In genomic region chr4:856468-856901, GRCh38 we compare ENCODE assay signal across 15 cellular contexts. TPM values are rescaled to one million over a fixed set of nuclear protein-coding genes. Genes with fewer than 3 reads are reported as not detected.
DNase-seq lines count a peak whose midpoint lies in the region; ATAC-seq and TF ChIP-seq lines count a peak whose summit lies in the region.
"Had no signal": no experiment of that assay in that cellular context is flagged by ENCODE, and none has a peak within 500 bp of the region (broad histone marks: within the 10 kb centered on the region; RNA-seq: fewer than 3 reads in every experiment).

No MANE protein-coding gene starts in this region.

- no peak overlapping the region for H2BK12ac ChIP-seq in trophoblast cell (ENCODE audit: low read length)

- no peak overlapping the region for H4K12ac ChIP-seq in trophoblast cell (ENCODE audit: low read depth, low read length)

- no peak overlapping the region for H2BK5ac ChIP-seq in trophoblast cell (ENCODE audit: low read depth, low read length, poor library complexity)

- no peak for TF ChIP-seq CTCF in endothelial cell (IDR thresholded peaks at IDR 0.05; ENCODE audit: unreplicated experiment)

- H3K4ac ChIP-seq in trophoblast cell (ENCODE audit: low read depth, low read length) = no peak overlapping the region

- no peak overlapping the region for H3K4me3 Mint-ChIP-seq in stimulated activated naive CD8-positive, alpha-beta T cell treated with anti-CD3 and anti-CD28 coated beads, Interleukin-15, Interleukin-2, amounts not matched to agents 100 ng/mL and 50 ng/mL, for 24 hours
- no peak overlapping the region for H3K4me3 Mint-ChIP-seq in T-helper 17 cell
- H3K4me3 Mint-ChIP-seq in endothelial cell (ENCODE audit: unreplicated experiment) = peak overlapping the region; percentile 64

- H2AFZ ChIP-seq in trophoblast cell (ENCODE audit: insufficient read depth, low read length, poor library complexity) = no peak overlapping the region

- no peak overlapping the region for H3K4me2 ChIP-seq in trophoblast cell (ENCODE audit: low read length)

- H3K23ac ChIP-seq in trophoblast cell (ENCODE audit: low read length) = no peak overlapping the region

- H3K14ac ChIP-seq in trophoblast cell (ENCODE audit: low read length) = no peak overlapping the region

- no peak for ATAC-seq in stimulated activated naive CD8-positive, alpha-beta T cell treated with anti-CD3 and anti-CD28 coated beads, Interleukin-15, Interleukin-2, amounts not matched to agents 100 U/mL and 50 U/mL, for 24 hours
- ATAC-seq in T-helper 17 cell (no peak), HG03159 (IDR thresholded peaks at IDR 0.05; ENCODE audit: unreplicated experiment) (no peak)

- H3K9ac ChIP-seq in trophoblast cell (ENCODE audit: low read length) = no peak overlapping the region

- H3K79me1 ChIP-seq in trophoblast cell (ENCODE audit: low read length) = no peaks in the 10 kb centered on the region

- no peak for DNase-seq in stimulated activated naive CD8-positive, alpha-beta T cell treated with anti-CD3 and anti-CD28 coated beads, Interleukin-15, Interleukin-2, amounts not matched to agents 100 U/mL and 50 U/mL, for 24 hours
- DNase-seq in T-helper 17 cell (no peak), endothelial cell (ENCODE audit: low spot score) (no peak), trophoblast cell (no peak), AG08396 (ENCODE audit: low spot score) (no peak)
- DNase-seq: anterior cingulate cortex, C1 segment of cervical spinal cord, EL, erythroblast, NCI-H1436 treated with DMSO at 0.1 percent for 48 hours, NCI-H510A had no signal

- H2BK120ac ChIP-seq in trophoblast cell (ENCODE audit: insufficient read depth, low read length, poor library complexity) = no peak overlapping the region

- no peak overlapping the region for H3K18ac ChIP-seq in trophoblast cell (ENCODE audit: low read length)

- no peak overlapping the region for H4K8ac ChIP-seq in trophoblast cell (ENCODE audit: low read depth, low read length)

- H3K9me3 Mint-ChIP-seq in stimulated activated naive CD8-positive, alpha-beta T cell treated with anti-CD3 and anti-CD28 coated beads, Interleukin-15, Interleukin-2, amounts not matched to agents 100 ng/mL and 50 ng/mL, for 24 hours = no peaks in the 10 kb centered on the region
- no peaks in the 10 kb centered on the region for H3K9me3 Mint-ChIP-seq in endothelial cell (ENCODE audit: unreplicated experiment)

- peaks cover 59% of the 10 kb centered on the region for H3K36me3 Mint-ChIP-seq in stimulated activated naive CD8-positive, alpha-beta T cell treated with anti-CD3 and anti-CD28 coated beads, Interleukin-15, Interleukin-2, amounts not matched to agents 100 ng/mL and 50 ng/mL, for 24 hours (ENCODE audit: low read depth)
- peaks cover 20% of the 10 kb centered on the region for H3K36me3 Mint-ChIP-seq in T-helper 17 cell (ENCODE audit: low read depth)
- peaks cover 58% of the 10 kb centered on the region for H3K36me3 Mint-ChIP-seq in endothelial cell (ENCODE audit: low read depth, unreplicated experiment)

- no peak overlapping the region for H2AK5ac ChIP-seq in trophoblast cell (ENCODE audit: low read length)

- peaks cover 10% of the 10 kb centered on the region for H3K4me1 Mint-ChIP-seq in stimulated activated naive CD8-positive, alpha-beta T cell treated with anti-CD3 and anti-CD28 coated beads, Interleukin-15, Interleukin-2, amounts not matched to agents 100 ng/mL and 50 ng/mL, for 24 hours (ENCODE audit: low read depth)
- H3K4me1 Mint-ChIP-seq in T-helper 17 cell = peaks cover 4% of the 10 kb centered on the region
- H3K4me1 Mint-ChIP-seq in endothelial cell (ENCODE audit: unreplicated experiment) = no peaks in the 10 kb centered on the region

- no peaks in the 10 kb centered on the region for H3K9me3 ChIP-seq in T-helper 17 cell (ENCODE audit: control insufficient read depth, low read length, poor library complexity, severe bottlenecking)
- H3K9me3 ChIP-seq in trophoblast cell (ENCODE audit: insufficient read depth, low read depth, low read length) = peaks cover 9% of the 10 kb centered on the region

- no peaks in the 10 kb centered on the region for H3K27me3 Mint-ChIP-seq in stimulated activated naive CD8-positive, alpha-beta T cell treated with anti-CD3 and anti-CD28 coated beads, Interleukin-15, Interleukin-2, amounts not matched to agents 100 ng/mL and 50 ng/mL, for 24 hours
- no peaks in the 10 kb centered on the region for H3K27me3 Mint-ChIP-seq in T-helper 17 cell
- peaks cover 6% of the 10 kb centered on the region for H3K27me3 Mint-ChIP-seq in endothelial cell (ENCODE audit: unreplicated experiment)

- peaks cover 64 to 67% of the 10 kb centered on the region in 2 experiments for H3K36me3 ChIP-seq in trophoblast cell (ENCODE audit: control insufficient read depth in 1 of 2, insufficient read depth in 2 of 2, low read length in 2 of 2)

- no peak overlapping the region for H3K4me3 ChIP-seq in trophoblast cell (ENCODE audit: low read depth, low read length)
- H3K4me3 ChIP-seq: coronary artery had no signal

- no CpG with 5 or more reads among the region's 3 CpGs for WGBS in trophoblast cell (ENCODE audit: extremely low coverage, insufficient coverage, insufficient read length)

- no peaks in the 10 kb centered on the region for H3K79me2 ChIP-seq in trophoblast cell (ENCODE audit: control insufficient read depth, insufficient read depth, low read length, poor library complexity)

- H3K27ac Mint-ChIP-seq in stimulated activated naive CD8-positive, alpha-beta T cell treated with anti-CD3 and anti-CD28 coated beads, Interleukin-15, Interleukin-2, amounts not matched to agents 100 ng/mL and 50 ng/mL, for 24 hours = peak overlapping the region; percentile 76
- H3K27ac Mint-ChIP-seq in T-helper 17 cell = peak overlapping the region; percentile 32
- no peak overlapping the region for H3K27ac Mint-ChIP-seq in endothelial cell (ENCODE audit: unreplicated experiment)

- H3K27me3 ChIP-seq in trophoblast cell (ENCODE audit: insufficient read depth, low read length) = no peaks in the 10 kb centered on the region

- no peak overlapping the region for H4K91ac ChIP-seq in trophoblast cell (ENCODE audit: low read depth, low read length)

- no peaks in the 10 kb centered on the region for H3K4me1 ChIP-seq in trophoblast cell (ENCODE audit: control insufficient read depth in 1 of 2, insufficient read depth in 2 of 2, low read length in 2 of 2)

- no peak overlapping the region for H3K27ac ChIP-seq in trophoblast cell (ENCODE audit: low read depth, low read length)
- H3K27ac ChIP-seq: coronary artery had no signal

RNA-seq across cellular contexts. Expression of gene CPLX1, which starts 30.6 kb away (rescaled TPM):
- total RNA-seq in T-helper 17 cell (1 to 10 TPM; 3.1 to 3.7 TPM), endothelial cell (ENCODE audit: unreplicated experiment) (0.46 TPM)
- 0.67 and 0.78 TPM in 2 replicates for polyA plus RNA-seq in trophoblast cell (2013)
- total RNA-seq: RPMI7951 had no signal
